Comparison of ENCODE assay signal across 16 cellular contexts in the genomic region with DNA sequence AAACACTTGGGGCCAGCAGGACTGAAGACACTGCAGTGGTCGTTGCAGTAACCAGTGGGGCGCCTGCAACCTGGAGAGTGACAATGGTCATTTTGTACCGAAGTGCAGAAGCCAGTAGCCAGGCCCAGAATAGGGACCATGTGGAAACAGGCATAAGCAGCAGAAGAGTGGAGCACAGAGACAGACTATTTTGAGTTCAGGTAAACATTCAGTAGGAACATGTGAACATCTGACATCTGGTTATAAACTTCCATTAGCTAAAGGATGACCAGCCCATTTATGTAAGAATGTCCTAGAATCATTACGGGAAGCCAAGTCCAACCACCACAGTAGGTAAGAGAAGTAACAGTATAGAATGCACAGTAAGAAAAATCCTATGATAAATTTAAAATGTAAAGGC. TPM values are rescaled to one million over a fixed set of nuclear protein-coding genes. Genes with fewer than 3 reads are reported as not detected.
A peak's percentile ranks its signal among the peaks of the same experiment; 100 is the strongest.
DNase-seq lines count a peak whose midpoint lies in the region; ATAC-seq and TF ChIP-seq lines count a peak whose summit lies in the region.
"Had no signal": no experiment of that assay in that cellular context is flagged by ENCODE, and none has a peak within 500 bp of the region (broad histone marks: within the 10 kb centered on the region; RNA-seq: fewer than 3 reads in every experiment).

No MANE protein-coding gene starts in this region.

- H3K27ac ChIP-seq in GM23248 = peak overlapping the region; percentile 61; the same call in 1 of the 2 replicates
- no peak overlapping the region for H3K27ac ChIP-seq in IMR-90 (ENCODE audit: insufficient read depth, low read length)
- peak overlapping the region; percentile 76 to 82 (median 76) for H3K27ac ChIP-seq in gastroesophageal sphincter
- H3K27ac ChIP-seq in rectal smooth muscle tissue (ENCODE audit: low read depth, low read length) = peak overlapping the region; percentile 66
- H3K27ac ChIP-seq: RWPE1 had no signal

- H3K18ac ChIP-seq in IMR-90 (ENCODE audit: low read depth, low read length) = no peak overlapping the region

- H3K9me2 ChIP-seq in GM23248 (ENCODE audit: insufficient read depth) = no peaks in the 10 kb centered on the region

- H3K4me2 ChIP-seq in GM23248 (ENCODE audit: unreplicated experiment) = no peak overlapping the region
- H3K4me2 ChIP-seq in IMR-90 (ENCODE audit: low read depth, low read length) = no peak overlapping the region

- H2BK5ac ChIP-seq in IMR-90 (ENCODE audit: low read depth, low read length, poor library complexity, severe bottlenecking) = no peak overlapping the region

- no peak overlapping the region for H4K91ac ChIP-seq in IMR-90 (ENCODE audit: insufficient read depth, low read depth, low read length)

- no peak overlapping the region for H2BK120ac ChIP-seq in IMR-90 (ENCODE audit: low read depth, low read length)

- no peaks in the 10 kb centered on the region for H3K27me3 ChIP-seq in GM23248 (replicated peaks; ENCODE audit: insufficient read depth)
- H3K27me3 ChIP-seq in IMR-90 (ENCODE audit: control insufficient read depth, insufficient read depth, low read length) = no peaks in the 10 kb centered on the region
- H3K27me3 ChIP-seq in gastroesophageal sphincter = no peaks in the 10 kb centered on the region
- no peaks in the 10 kb centered on the region for H3K27me3 ChIP-seq in rectal smooth muscle tissue (ENCODE audit: control insufficient read depth, insufficient read depth, low read length)

- POLR2A ChIA-PET in IMR-90 (lab: Charles Lee; ENCODE audit: unreplicated experiment) = no interaction called here

- TF ChIP-seq RAD21 in IMR-90 (IDR thresholded peaks at IDR 0.05; ENCODE audit: low read length) = no peak

- H3K36me3 ChIP-seq in GM23248 (ENCODE audit: low read depth) (peaks cover 25% of the 10 kb centered on the region; the same call in 1 of the 2 replicates), IMR-90 (ENCODE audit: control insufficient read depth, insufficient read depth, low read length) (peaks cover 27% of the 10 kb centered on the region), gastroesophageal sphincter (peaks cover 0 to 74% of the 10 kb centered on the region in 2 donors), rectal smooth muscle tissue (ENCODE audit: control insufficient read depth, insufficient read depth, low read length) (peaks cover 15% of the 10 kb centered on the region)

- dilution Hi-C loops in IMR-90 (cut with HindIII; ENCODE audit: low sequenced_read_pairs, unreplicated experiment) = no loop called here

- H3K9ac ChIP-seq in GM23248 (no peak overlapping the region), IMR-90 (ENCODE audit: low read depth, low read length) (no peak overlapping the region), rectal smooth muscle tissue (ENCODE audit: low read length) (no peak overlapping the region)

- H4K20me1 ChIP-seq in GM23248 (ENCODE audit: insufficient read depth) (no peaks in the 10 kb centered on the region), IMR-90 (ENCODE audit: insufficient read depth, low read length) (no peaks in the 10 kb centered on the region)

- TF ChIP-seq POLR2A in IMR-90 (IDR thresholded peaks at IDR 0.05; ENCODE audit: low read depth, low read length) (no peak), gastroesophageal sphincter (IDR thresholded peaks at IDR 0.05) (no peak)

- H3K9me1 ChIP-seq in IMR-90 (ENCODE audit: insufficient read depth, low read length) = 0 out of 2 replicates have a peak, but pooled peaks cover 10% of the 10 kb centered on the region

- CTCF ChIA-PET in IMR-90 (lab: Yijun Ruan, JAX) = interaction anchor here (1.4 kb wide), 1 partner anchor 11 kb away, joined by 3 read pairs; no protein-coding TSS in a partner anchor

- H3K4ac ChIP-seq in IMR-90 (ENCODE audit: low read depth, low read length) = no peak overlapping the region

- no peak for ATAC-seq in IMR-90 (ENCODE audit: low read depth)
- peak; percentile 57 for ATAC-seq in gastroesophageal sphincter
- ATAC-seq: HCT116, K562 had no signal

- in situ Hi-C loops in GM23248 (cut with MboI) = no loop called here
- in situ Hi-C loops in IMR-90 (cut with MboI; ENCODE audit: low sequenced_read_pairs) = loop anchor here (25.0 kb wide), 1 partner anchor 599 kb away; a partner anchor contains a TSS

- no peak overlapping the region for H2AK5ac ChIP-seq in IMR-90 (ENCODE audit: low read depth, low read length)

- TF ChIP-seq EP300 in gastroesophageal sphincter (IDR thresholded peaks at IDR 0.05) = no peak

- H2BK15ac ChIP-seq in IMR-90 (ENCODE audit: low read depth, low read length) = no peak overlapping the region

- H3K56ac ChIP-seq in IMR-90 (ENCODE audit: extremely low read depth, insufficient read depth, low read length) = no peak overlapping the region

- no peak overlapping the region for H3K14ac ChIP-seq in IMR-90 (replicated peaks; ENCODE audit: low read depth, low read length)

- H3K4me1 ChIP-seq in GM23248 (ENCODE audit: insufficient read depth) (peaks cover 5% of the 10 kb centered on the region), IMR-90 (ENCODE audit: control insufficient read depth, insufficient read depth, low read length) (peaks cover 6% of the 10 kb centered on the region), gastroesophageal sphincter (peaks cover 5 to 49% (median 15%) of the 10 kb centered on the region in 3 donors), rectal smooth muscle tissue (ENCODE audit: control insufficient read depth, insufficient read depth, low read length) (peaks cover 15% of the 10 kb centered on the region)

- H3K79me2 ChIP-seq in GM23248 (ENCODE audit: insufficient read depth) = no peaks in the 10 kb centered on the region

- no peak for TF ChIP-seq CTCF in IMR-90 (conservative IDR thresholded peaks at IDR 0.05; ENCODE audit: low read depth, low read length)
- no peak for TF ChIP-seq CTCF in gastroesophageal sphincter (IDR thresholded peaks at IDR 0.05)

- no peak overlapping the region for H3K23ac ChIP-seq in IMR-90 (ENCODE audit: low read depth, low read length)

- H3K4me3 ChIP-seq in GM23248 (no peak overlapping the region), IMR-90 (ENCODE audit: insufficient read depth, low read depth, low read length) (no peak overlapping the region), gastroesophageal sphincter (no peak overlapping the region), rectal smooth muscle tissue (ENCODE audit: low read length) (no peak overlapping the region)
- H3K4me3 ChIP-seq: K562 had no signal

- H4K8ac ChIP-seq in IMR-90 (ENCODE audit: low read depth in 2 of 2, low read length in 2 of 2) = no peak overlapping the region; a peak in 1 of 4 replicates

- H2AK9ac ChIP-seq in IMR-90 (replicated peaks; ENCODE audit: low read depth, low read length, poor library complexity) = peak overlapping the region; percentile 33

- 80 to 82% methylated on average over 4 of the region's 4 CpGs for WGBS in GM23248 (ENCODE audit: low coverage in 1 of 2, low lambda C conversion rate in 2 of 2, missing lambda C conversion rate in 2 of 2), 2 experiments
- WGBS in IMR-90 (ENCODE audit: extremely low coverage in 2 of 2, insufficient read length in 1 of 2), 2 experiments = no CpG with 5 or more reads among the region's 4 CpGs
- 44 to 46% methylated on average over 4 of the region's 4 CpGs for WGBS in gastroesophageal sphincter (ENCODE audit: low coverage in 1 of 2), 2 donors

- peaks cover 0 to 3% of the 10 kb centered on the region in 2 experiments; a peak in 1 of 4 replicates for H3K79me1 ChIP-seq in IMR-90 (ENCODE audit: low read depth in 1 of 2, low read length in 2 of 2)

- 0 out of 2 replicates have a peak, but pooled peaks cover 14% of the 10 kb centered on the region for H3F3A ChIP-seq in GM23248 (ENCODE audit: insufficient read depth)

- H3K9me3 ChIP-seq in GM23248 (ENCODE audit: low read depth) (no peaks in the 10 kb centered on the region), IMR-90 (ENCODE audit: control insufficient read depth, insufficient read depth, low read length) (no peaks in the 10 kb centered on the region), gastroesophageal sphincter (no peaks in the 10 kb centered on the region)

- DNase-seq in GM23248 (no peak), IMR-90 (no peak), cerebellar nuclear complex (lab: John Stamatoyannopoulos, UW) (no peak), EL (no peak)
- no peak for DNase-seq in activated effector memory CD4-positive, alpha-beta T cell treated with Interleukin-2 at 50 U/mL for 16 hours
- no peak for DNase-seq in activated CD4-positive, CD25-positive, alpha-beta regulatory T cell treated with anti-CD3 and anti-CD28 coated beads, Interleukin-2, amount 50 U/mL, for 72 hours
- DNase-seq: C1 segment of cervical spinal cord; NCI-H146; NCI-H2227 treated with DMSO at 0.1 percent for 48 hours; NCI-H526 treated with DMSO at 0.1 percent for 48 hours; NK-92 treated with Interleukin-12 subunit alpha and Interleukin-12 subunit beta, amount 100 ng/mL, for 24 hours had no signal

- intact Hi-C loops in IMR-90 (cut with micrococcal nuclease) = loop anchor here (5.0 kb wide), 1 partner anchor 176 kb away; no protein-coding TSS in a partner anchor

- H2AFZ ChIP-seq in GM23248 (no peak overlapping the region), IMR-90 (replicated peaks; ENCODE audit: low read length, poor library complexity) (no peak overlapping the region)

- no TSS peak for BruUV-seq in IMR-90 (replicated peaks; lab: Mats Ljungman, UMichigan)

- no peak overlapping the region for H2BK20ac ChIP-seq in IMR-90 (ENCODE audit: low read depth, low read length)

- H4K5ac ChIP-seq in IMR-90 (ENCODE audit: low read depth, low read length) = no peak overlapping the region

RNA-seq across cellular contexts. Expression of a gene that starts 32.4 kb away (rescaled TPM):
- total RNA-seq in GM23248 (2014; rRNA removed; shearing (Covaris generic)) = 239 and 256 TPM in 2 replicates
- polyA plus RNA-seq in GM23248 (2016; fragmentation: Nextera tagmentation; extraction: Ambion mirVana) (129 and 134 TPM in 2 replicates), IMR-90 (2012; rRNA removed) (280 and 325 TPM in 2 replicates)
- total RNA-seq in IMR-90 (2012; rRNA removed) (301 and 349 TPM in 2 replicates), gastroesophageal sphincter (100 to 1,000 TPM; 218 to 386 (median 278) TPM)
- 199 and 222 TPM in 2 replicates for polyA plus RNA-seq in IMR-90 (2012; cell fraction: cytosol; rRNA removed)
- 167 and 314 TPM in 2 replicates for polyA plus RNA-seq in IMR-90 (2012; cell fraction: nucleus; rRNA removed; ENCODE audit: low replicate concordance)

RNA-seq across cellular contexts. Expression of a gene that starts 59.1 kb away (rescaled TPM):
- total RNA-seq in GM23248 (2014; rRNA removed; shearing (Covaris generic)) = 10.6 and 13.1 TPM in 2 replicates
- polyA plus RNA-seq in GM23248 (2016; fragmentation: Nextera tagmentation; extraction: Ambion mirVana) = 27.2 and 30.2 TPM in 2 replicates
- 18.6 and 30.1 TPM in 2 replicates for total RNA-seq in IMR-90 (2012; rRNA removed)
- polyA plus RNA-seq in IMR-90 (2012; rRNA removed) = 13.2 and 14.6 TPM in 2 replicates
- 4.5 and 8.5 TPM in 2 replicates for polyA plus RNA-seq in IMR-90 (2012; cell fraction: cytosol; rRNA removed)
- 14.8 and 21.2 TPM in 2 replicates for polyA plus RNA-seq in IMR-90 (2012; cell fraction: nucleus; rRNA removed; ENCODE audit: low replicate concordance)
- total RNA-seq in gastroesophageal sphincter = 10 to 100 TPM; 20.7 to 37.4 (median 27.1) TPM
